Comparison of ENCODE assay signal across 22 cellular contexts in genomic region chr1:164667600-164667999, GRCh38.
"Had no signal": no experiment of that assay in that cellular context is flagged by ENCODE, and none has a peak within 500 bp of the region (broad histone marks: within the 10 kb centered on the region; RNA-seq: fewer than 3 reads in every experiment).

No MANE protein-coding gene starts in this region.

- H3K27me3 Mint-ChIP-seq: activated CD4-positive, alpha-beta T cell treated with anti-CD3 and anti-CD28 coated beads for 36 hours; activated naive CD8-positive, alpha-beta T cell treated with anti-CD3 and anti-CD28 coated beads for 36 hours; central memory CD8-positive, alpha-beta T cell; effector memory CD8-positive, alpha-beta T cell had no signal

- H3K27me3 ChIP-seq: breast epithelium, dorsolateral prefrontal cortex, esophagus squamous epithelium, right atrium auricular region, tibial artery had no signal

- DNase-seq: activated CD4-positive, alpha-beta T cell treated with anti-CD3 and anti-CD28 coated beads for 36 hours; activated CD4-positive, alpha-beta T cell treated with anti-CD3 and anti-CD28 coated beads, Interleukin-2, amount 50 U/mL, for 48 hours; activated naive CD4-positive, alpha-beta T cell treated with Interleukin-2 at 50 U/mL for 16 hours; activated naive CD8-positive, alpha-beta T cell treated with anti-CD3 and anti-CD28 coated beads for 36 hours; activated T-cell treated with anti-CD3 and anti-CD28 coated beads, Interleukin-2, amount 50 U/mL, for 48 hours; dorsolateral prefrontal cortex; effector memory CD8-positive, alpha-beta T cell; esophagus squamous epithelium; kidney glomerular epithelial cell; left ventricle myocardium superior; mammary epithelial cell; midbrain; natural killer cell; psoas muscle; stimulated activated CD4-positive, alpha-beta T cell treated with anti-CD3 and anti-CD28 coated beads, Interleukin-4, amount 100 ng/mL, for 4 hours; substantia nigra; T-helper 1 cell; tibial artery had no signal

- H3K27ac Mint-ChIP-seq: activated CD4-positive, alpha-beta T cell treated with anti-CD3 and anti-CD28 coated beads for 36 hours; activated naive CD8-positive, alpha-beta T cell treated with anti-CD3 and anti-CD28 coated beads for 36 hours; effector memory CD8-positive, alpha-beta T cell; natural killer cell; stimulated activated naive CD8-positive, alpha-beta T cell treated with anti-CD3 and anti-CD28 coated beads, Interleukin-15, Interleukin-2, amounts not matched to agents 100 ng/mL and 50 ng/mL, for 24 hours had no signal

- H3K4me3 ChIP-seq: breast epithelium, dorsolateral prefrontal cortex, esophagus squamous epithelium, psoas muscle, right atrium auricular region, tibial artery had no signal

- H3K36me3 Mint-ChIP-seq: activated naive CD8-positive, alpha-beta T cell treated with anti-CD3 and anti-CD28 coated beads for 36 hours; natural killer cell had no signal

- H3K4me1 Mint-ChIP-seq: activated CD4-positive, alpha-beta T cell treated with anti-CD3 and anti-CD28 coated beads for 36 hours; activated naive CD8-positive, alpha-beta T cell treated with anti-CD3 and anti-CD28 coated beads for 36 hours; central memory CD8-positive, alpha-beta T cell had no signal

- H3K27ac ChIP-seq: breast epithelium, dorsolateral prefrontal cortex, esophagus squamous epithelium, psoas muscle, right atrium auricular region, tibial artery had no signal

- H3K36me3 ChIP-seq: breast epithelium, esophagus squamous epithelium, right atrium auricular region, tibial artery had no signal

- H3K4me3 Mint-ChIP-seq: activated CD4-positive, alpha-beta T cell treated with anti-CD3 and anti-CD28 coated beads for 36 hours; activated naive CD8-positive, alpha-beta T cell treated with anti-CD3 and anti-CD28 coated beads for 36 hours; central memory CD8-positive, alpha-beta T cell; effector memory CD8-positive, alpha-beta T cell; natural killer cell; stimulated activated naive CD8-positive, alpha-beta T cell treated with anti-CD3 and anti-CD28 coated beads, Interleukin-15, Interleukin-2, amounts not matched to agents 100 ng/mL and 50 ng/mL, for 24 hours had no signal

- H3K4me1 ChIP-seq: breast epithelium had no signal

- ATAC-seq: activated CD4-positive, alpha-beta T cell treated with anti-CD3 and anti-CD28 coated beads for 36 hours; effector memory CD8-positive, alpha-beta T cell; left ventricle myocardium superior; natural killer cell; psoas muscle had no signal
